In the genomic region with DNA sequence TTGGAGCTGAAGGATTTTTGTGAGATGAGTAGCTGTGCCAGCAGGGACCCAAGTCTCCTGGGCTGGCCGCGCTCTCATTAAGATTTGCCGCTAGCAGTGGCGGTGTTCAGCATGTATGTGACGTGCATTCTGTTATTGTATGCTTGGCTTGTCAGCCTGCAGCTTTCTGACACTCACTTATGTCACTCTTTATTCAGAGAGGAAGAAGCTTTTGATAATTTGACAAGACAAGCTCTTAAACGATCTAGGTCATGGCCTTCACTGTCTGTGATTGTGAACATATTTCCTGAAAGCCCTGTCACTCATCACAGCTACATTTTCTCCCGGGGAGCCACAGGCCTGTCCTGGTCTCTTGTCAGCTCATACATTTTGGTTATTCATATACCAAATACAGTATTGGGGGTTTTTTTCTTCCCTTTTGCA, we compare ENCODE assay signal across 9 cellular contexts.
DNase-seq lines count a peak whose midpoint lies in the region; ATAC-seq and TF ChIP-seq lines count a peak whose summit lies in the region.
"Had no signal": no experiment of that assay in that cellular context is flagged by ENCODE, and none has a peak within 500 bp of the region (broad histone marks: within the 10 kb centered on the region; RNA-seq: fewer than 3 reads in every experiment).

No MANE protein-coding gene starts in this region.

- H3K9me3 ChIP-seq in mucosa of descending colon, result no peaks in the 10 kb centered on the region
- H3K9me3 ChIP-seq in psoas muscle, result peaks cover 9% of the 10 kb centered on the region

- H3K27ac ChIP-seq in psoas muscle, result no peak overlapping the region
- H3K27ac ChIP-seq: HL-60 had no signal

- H3K9me3 Mint-ChIP-seq in T-helper 2 cell treated with Interferon-gamma antibody and Interleukin-4, amounts not matched to agents 5 μg/mL and 100 μg/mL, for 36 hours, result peaks cover 6% of the 10 kb centered on the region

- H3K4me3 ChIP-seq in mucosa of descending colon, result no peak overlapping the region
- no peak overlapping the region for H3K4me3 ChIP-seq in psoas muscle

- no peak overlapping the region for H3K27ac Mint-ChIP-seq in T-helper 2 cell treated with Interferon-gamma antibody and Interleukin-4, amounts not matched to agents 5 μg/mL and 100 μg/mL, for 36 hours

- WGBS in psoas muscle, 3 donors, result 77 to 83% (median 81%) methylated on average over 7 of the region's 7 CpGs

- H3K27me3 ChIP-seq in psoas muscle (ENCODE audit: insufficient read depth in 3 of 3, low read length in 2 of 3), result no peaks in the 10 kb centered on the region

- peaks cover 10% of the 10 kb centered on the region for H3K36me3 Mint-ChIP-seq in T-helper 2 cell treated with Interferon-gamma antibody and Interleukin-4, amounts not matched to agents 5 μg/mL and 100 μg/mL, for 36 hours (ENCODE audit: low read depth)

- DNase-seq in NCI-H1417 treated with DMSO at 0.1 percent for 48 hours (lab: John Stamatoyannopoulos, UW), result peak; percentile 29
- no peak for DNase-seq in mucosa of descending colon
- DNase-seq in HUDEP-2 (lab: John Stamatoyannopoulos, UW; ENCODE audit: unreplicated experiment in 76 of 76), result no peak
- DNase-seq in psoas muscle, result no peak
- no peak for DNase-seq in sciatic nerve (ENCODE audit: low spot score)
- no peak for DNase-seq in T-helper 2 cell treated with Interferon-gamma antibody and Interleukin-4, amounts not matched to agents 5 μg/mL and 100 μg/mL, for 36 hours (ENCODE audit: low spot score)

- no peaks in the 10 kb centered on the region for H3K27me3 Mint-ChIP-seq in T-helper 2 cell treated with Interferon-gamma antibody and Interleukin-4, amounts not matched to agents 5 μg/mL and 100 μg/mL, for 36 hours (ENCODE audit: low read depth)

- ATAC-seq in GM18858 (IDR thresholded peaks at IDR 0.05; ENCODE audit: unreplicated experiment), result peak; percentile 37
- peak; percentile 60 for ATAC-seq in GM21825 (IDR thresholded peaks at IDR 0.05; ENCODE audit: unreplicated experiment)
- ATAC-seq in mucosa of descending colon, result peak; percentile 54
- ATAC-seq in psoas muscle, result no peak
- no peak for ATAC-seq in sciatic nerve

- intact Hi-C loops in mucosa of descending colon (cut with DNase I, micrococcal nuclease) (no loop called here), psoas muscle (cut with DNase I) (no loop called here), sciatic nerve (cut with DNase I) (no loop called here)

- H3K4me1 Mint-ChIP-seq in T-helper 2 cell treated with Interferon-gamma antibody and Interleukin-4, amounts not matched to agents 5 μg/mL and 100 μg/mL, for 36 hours (ENCODE audit: low read depth), result no peaks in the 10 kb centered on the region

- TF ChIP-seq CTCF in mucosa of descending colon (IDR thresholded peaks at IDR 0.05) (no peak), psoas muscle (IDR thresholded peaks at IDR 0.05) (no peak)

- no peaks in the 10 kb centered on the region for H3K36me3 ChIP-seq in mucosa of descending colon (ENCODE audit: low read depth)
- no peaks in the 10 kb centered on the region for H3K36me3 ChIP-seq in psoas muscle (ENCODE audit: insufficient read depth in 1 of 2, low read depth in 1 of 2)

- H3K4me1 ChIP-seq in mucosa of descending colon (ENCODE audit: low read depth) (peaks cover 13% of the 10 kb centered on the region), psoas muscle (no peaks in the 10 kb centered on the region)

- H3K4me3 Mint-ChIP-seq in T-helper 2 cell treated with Interferon-gamma antibody and Interleukin-4, amounts not matched to agents 5 μg/mL and 100 μg/mL, for 36 hours, result no peak overlapping the region

Comparison
In these comparisons a context has a peak if more than half of its experiments do, and no peak if none do; other contexts are left out.
1. ATAC-seq: peak in GM18858 (single experiment), GM21825 (single experiment) and mucosa of descending colon (single experiment); none in psoas muscle (0 of 4) and sciatic nerve (single experiment).